1 cellular context compared by ENCODE assay signal in the genomic region with DNA sequence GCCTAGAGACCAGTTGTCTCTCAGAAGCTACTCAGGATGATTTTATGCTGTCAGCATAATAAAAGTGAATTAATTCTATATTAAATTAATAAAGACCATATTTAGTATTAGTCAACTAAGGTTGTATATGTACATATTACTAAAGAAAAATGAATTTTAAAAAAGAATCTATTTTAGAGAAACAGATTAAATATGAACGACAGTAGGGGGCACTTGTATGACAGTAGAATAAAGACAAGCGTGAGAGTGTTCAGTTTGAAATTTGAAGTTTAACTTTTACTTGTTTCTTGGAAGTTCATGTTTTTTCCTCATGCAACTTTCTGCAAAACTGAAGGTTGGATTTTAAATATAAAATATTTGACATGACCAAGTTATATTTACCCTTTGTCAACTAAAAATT.
TF ChIP-seq lines count a peak whose summit lies in the region.

No MANE protein-coding gene starts in this region.

TF ChIP-seq in liver, 16 proteins besides CTCF, POLR2A, EP300 and RAD21:
- TF ChIP-seq, protein P1, sequence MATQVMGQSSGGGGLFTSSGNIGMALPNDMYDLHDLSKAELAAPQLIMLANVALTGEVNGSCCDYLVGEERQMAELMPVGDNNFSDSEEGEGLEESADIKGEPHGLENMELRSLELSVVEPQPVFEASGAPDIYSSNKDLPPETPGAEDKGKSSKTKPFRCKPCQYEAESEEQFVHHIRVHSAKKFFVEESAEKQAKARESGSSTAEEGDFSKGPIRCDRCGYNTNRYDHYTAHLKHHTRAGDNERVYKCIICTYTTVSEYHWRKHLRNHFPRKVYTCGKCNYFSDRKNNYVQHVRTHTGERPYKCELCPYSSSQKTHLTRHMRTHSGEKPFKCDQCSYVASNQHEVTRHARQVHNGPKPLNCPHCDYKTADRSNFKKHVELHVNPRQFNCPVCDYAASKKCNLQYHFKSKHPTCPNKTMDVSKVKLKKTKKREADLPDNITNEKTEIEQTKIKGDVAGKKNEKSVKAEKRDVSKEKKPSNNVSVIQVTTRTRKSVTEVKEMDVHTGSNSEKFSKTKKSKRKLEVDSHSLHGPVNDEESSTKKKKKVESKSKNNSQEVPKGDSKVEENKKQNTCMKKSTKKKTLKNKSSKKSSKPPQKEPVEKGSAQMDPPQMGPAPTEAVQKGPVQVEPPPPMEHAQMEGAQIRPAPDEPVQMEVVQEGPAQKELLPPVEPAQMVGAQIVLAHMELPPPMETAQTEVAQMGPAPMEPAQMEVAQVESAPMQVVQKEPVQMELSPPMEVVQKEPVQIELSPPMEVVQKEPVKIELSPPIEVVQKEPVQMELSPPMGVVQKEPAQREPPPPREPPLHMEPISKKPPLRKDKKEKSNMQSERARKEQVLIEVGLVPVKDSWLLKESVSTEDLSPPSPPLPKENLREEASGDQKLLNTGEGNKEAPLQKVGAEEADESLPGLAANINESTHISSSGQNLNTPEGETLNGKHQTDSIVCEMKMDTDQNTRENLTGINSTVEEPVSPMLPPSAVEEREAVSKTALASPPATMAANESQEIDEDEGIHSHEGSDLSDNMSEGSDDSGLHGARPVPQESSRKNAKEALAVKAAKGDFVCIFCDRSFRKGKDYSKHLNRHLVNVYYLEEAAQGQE (IDR thresholded peaks at IDR 0.05), result no peak
TF ChIP-seq in liver: peak in this region for 0.
